8 cellular contexts compared by ENCODE assay signal in the genomic region with DNA sequence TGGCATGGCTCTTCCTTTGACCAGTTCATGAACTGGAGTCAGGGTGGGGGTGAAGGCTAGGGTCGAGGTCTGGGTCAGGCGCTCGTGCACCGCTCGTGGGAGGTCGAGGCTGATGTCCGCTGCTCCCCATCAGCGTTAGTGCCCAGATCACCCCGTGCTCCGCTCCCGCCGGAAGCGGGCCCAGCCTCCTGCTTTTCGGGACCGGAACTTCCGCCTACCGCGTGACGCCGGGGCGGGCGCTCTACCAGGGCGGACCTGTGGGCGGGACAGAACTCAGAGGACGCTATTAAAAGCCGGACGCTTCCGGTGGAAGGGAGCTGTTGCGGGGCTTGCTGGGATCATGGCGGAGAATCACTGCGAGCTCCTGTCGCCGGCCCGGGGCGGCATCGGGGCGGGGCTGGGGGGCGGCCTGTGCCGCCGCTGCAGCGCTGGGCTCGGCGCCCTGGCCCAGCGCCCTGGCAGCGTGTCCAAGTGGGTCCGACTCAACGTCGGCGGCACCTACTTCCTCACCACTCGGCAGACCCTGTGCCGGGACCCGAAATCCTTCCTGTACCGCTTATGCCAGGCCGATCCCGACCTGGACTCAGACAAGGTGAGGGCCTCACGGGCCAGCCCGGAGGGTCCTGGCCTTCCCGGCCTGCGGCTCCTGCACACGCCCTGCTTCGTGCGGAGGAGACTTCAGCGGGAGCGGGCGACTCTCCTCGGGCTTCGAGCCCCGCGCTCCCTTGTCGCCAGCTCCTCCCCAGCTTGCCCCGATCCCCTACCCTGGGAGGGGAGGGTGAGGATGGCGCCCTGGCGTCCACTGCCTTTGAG. TPM values are rescaled to one million over a fixed set of nuclear protein-coding genes. Genes with fewer than 3 reads are reported as not detected.
A peak's percentile ranks its signal among the peaks of the same experiment; 100 is the strongest.
DNase-seq lines count a peak whose midpoint lies in the region; ATAC-seq and TF ChIP-seq lines count a peak whose summit lies in the region.

A gene with protein sequence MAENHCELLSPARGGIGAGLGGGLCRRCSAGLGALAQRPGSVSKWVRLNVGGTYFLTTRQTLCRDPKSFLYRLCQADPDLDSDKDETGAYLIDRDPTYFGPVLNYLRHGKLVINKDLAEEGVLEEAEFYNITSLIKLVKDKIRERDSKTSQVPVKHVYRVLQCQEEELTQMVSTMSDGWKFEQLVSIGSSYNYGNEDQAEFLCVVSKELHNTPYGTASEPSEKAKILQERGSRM (plus strand): TSS at position 315 of the 813 bp plus-strand sequence. CDS start 26 bp downstream, at position 341.

- peaks cover 38% of the 10 kb centered on the region for H3K79me2 ChIP-seq in Karpas-422 (ENCODE audit: low read length)

- peak within 1 kb of the TSS; percentile 63; the same call in 1 of the 2 replicates for H2AFZ ChIP-seq in Karpas-422 (ENCODE audit: low read length)

- intact Hi-C loops in esophagus squamous epithelium (cut with DNase I): no loop called here

- H3K9me3 ChIP-seq in Karpas-422 (ENCODE audit: low read length) (no peaks in the 10 kb centered on the region), esophagus squamous epithelium (no peaks in the 10 kb centered on the region)

- TF ChIP-seq CTCF in esophagus squamous epithelium (IDR thresholded peaks at IDR 0.05): peak in 4 of 6 experiments; percentile 21 to 47 (median 24)

- H3K4me3 ChIP-seq in Karpas-422 (ENCODE audit: low read length) (peak within 1 kb of the TSS; percentile 97), esophagus squamous epithelium (peak within 1 kb of the TSS; percentile 75 to 94 (median 82))

- no peaks in the 10 kb centered on the region for H3K36me3 ChIP-seq in Karpas-422 (ENCODE audit: insufficient read depth, low read length)
- peaks cover 0 to under 1% (median 0%) of the 10 kb centered on the region in 3 donors for H3K36me3 ChIP-seq in esophagus squamous epithelium

- H3K4me1 ChIP-seq in Karpas-422 (ENCODE audit: low read length): peaks cover 18% of the 10 kb centered on the region
- peaks cover 5 to 47% (median 17%) of the 10 kb centered on the region in 3 donors for H3K4me1 ChIP-seq in esophagus squamous epithelium

- DNase-seq in DMS153 treated with DMSO at 0.1 percent for 48 hours (lab: John Stamatoyannopoulos, UW; ENCODE audit: unreplicated experiment): peak; percentile 85
- peak; percentile 99 for DNase-seq in Karpas-422
- DNase-seq in RKO (ENCODE audit: low spot score): peak; percentile 97
- peak; percentile 94 for DNase-seq in activated T-helper 1 cell treated with Interleukin-2 at 50 U/mL for 16 hours (ENCODE audit: low read depth)
- peak; percentile 80 for DNase-seq in esophagus squamous epithelium (lab: John Stamatoyannopoulos, UW)
- DNase-seq in myocyte (ENCODE audit: low read depth): peak; percentile 96
- peak; percentile 93 to 94 for DNase-seq in stimulated activated CD8-positive, alpha-beta memory T cell treated with anti-CD3 and anti-CD28 coated beads, Interleukin-7, amount 100 ng/mL, for 4 hours (ENCODE audit: low read depth in 2 of 2)

- ATAC-seq in GM21737 (IDR thresholded peaks at IDR 0.05; ENCODE audit: unreplicated experiment): peak; percentile 53

- H3K27me3 ChIP-seq in Karpas-422 (ENCODE audit: low read length) (no peaks in the 10 kb centered on the region), esophagus squamous epithelium (no peaks in the 10 kb centered on the region)

- peak within 1 kb of the TSS; percentile 97 for H3K9ac ChIP-seq in Karpas-422 (ENCODE audit: low read length)

- H3K4me2 ChIP-seq in Karpas-422 (ENCODE audit: low read depth, low read length, poor library complexity, severe bottlenecking): peak within 1 kb of the TSS; percentile 86

- WGBS in esophagus squamous epithelium, 2 donors: 0% methylated on average over 11 to 13 of the region's 73 CpGs

- H3K27ac ChIP-seq in Karpas-422 (ENCODE audit: low read length) (peak within 1 kb of the TSS; percentile 50), esophagus squamous epithelium (peak within 1 kb of the TSS; percentile 86 to 91 (median 90))

- TF ChIP-seq POLR2A in esophagus squamous epithelium (IDR thresholded peaks at IDR 0.05): peak in 3 of 4 donors; percentile 80 to 88 (median 82)

- H3K9me2 ChIP-seq in Karpas-422 (replicated peaks; ENCODE audit: insufficient read depth, low read length): no peaks in the 10 kb centered on the region

- H4K20me1 ChIP-seq in Karpas-422 (ENCODE audit: insufficient read depth, low read depth, low read length): peaks cover 8% of the 10 kb centered on the region

RNA-seq across cellular contexts. Expression of the gene that starts here (rescaled TPM):
- total RNA-seq in Karpas-422 (2014; rRNA removed; shearing (Covaris generic); ENCODE audit: low replicate concordance): 15.7 and 21.1 TPM in 2 replicates
- total RNA-seq in esophagus squamous epithelium: 10 to 100 TPM; 24.8 to 51.9 (median 40.3) TPM
- 39.0 and 40.6 TPM in 2 replicates for total RNA-seq in myocyte
- 28.4 TPM for polyA plus RNA-seq in myocyte (2012)

Comparison
In these comparisons a context has a peak if more than half of its experiments do, and no peak if none do; other contexts are left out.
1. Peak in every context shown above with its lines: DNase-seq, ATAC-seq, H3K4me3 ChIP-seq and H3K27ac ChIP-seq.